Comparison of ENCODE assay signal across 24 cellular contexts in the genomic region with DNA sequence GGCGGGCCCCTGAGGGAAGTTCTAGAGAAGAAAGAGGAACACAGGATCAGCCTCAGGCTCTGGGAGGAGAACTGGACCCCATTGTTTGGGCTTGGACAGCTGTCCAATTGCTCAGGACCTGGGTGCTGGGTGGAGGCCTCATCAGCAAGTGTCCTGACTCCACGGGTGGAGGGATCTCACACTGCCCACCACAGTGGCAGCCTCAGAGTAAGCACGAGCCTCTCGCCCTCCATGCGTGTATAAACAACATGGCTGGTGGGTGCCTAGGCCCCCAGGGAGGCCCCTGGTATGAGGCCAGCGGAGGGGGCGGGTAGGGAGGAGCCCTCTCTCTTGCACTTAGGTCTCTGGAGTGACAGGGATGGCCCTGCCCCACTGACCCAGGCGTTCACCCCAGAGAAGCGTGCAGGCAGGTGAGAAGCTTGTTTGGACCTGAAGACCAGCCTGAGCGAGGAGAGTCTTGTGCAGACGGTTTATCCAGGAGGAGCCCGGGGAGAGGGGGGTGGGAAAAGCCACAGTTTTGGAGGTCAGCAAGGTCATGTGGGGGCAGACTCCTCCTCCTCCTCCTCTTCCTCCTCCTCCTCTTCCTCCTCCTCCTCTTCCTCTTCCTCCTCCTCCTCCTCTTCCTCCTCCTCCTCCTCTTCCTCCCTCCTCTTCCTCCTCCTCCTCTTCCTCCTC. TPM values are rescaled to one million over a fixed set of nuclear protein-coding genes. Genes with fewer than 3 reads are reported as not detected.
DNase-seq lines count a peak whose midpoint lies in the region; ATAC-seq, FAIRE-seq and TF ChIP-seq lines count a peak whose summit lies in the region.
"Had no signal": no experiment of that assay in that cellular context is flagged by ENCODE, and none has a peak within 500 bp of the region (broad histone marks: within the 10 kb centered on the region; RNA-seq: fewer than 3 reads in every experiment).

No MANE protein-coding gene starts in this region.

- CTCF ChIA-PET in K562 (lab: Yijun Ruan, JAX; ENCODE audit: low intra/inter-chr PET ratio) = no interaction called here

- in situ Hi-C loops in K562 (cut with MboI) = no loop called here

- peaks cover 0 to 3% of the 10 kb centered on the region in 2 donors for H3K4me1 Mint-ChIP-seq in stimulated activated naive B cell treated with anti-CD40 and anti-IgM and Interleukin-4, amounts not matched to agents 10 μg/mL and 1 μg/mL and 100 μg/mL, for 72 hours

- H3K4me3 ChIP-seq in K562 = no peak overlapping the region
- H3K4me3 ChIP-seq: Peyer's patch had no signal

- H3K36me3 Mint-ChIP-seq in stimulated activated naive B cell treated with anti-CD40 and anti-IgM and Interleukin-4, amounts not matched to agents 10 μg/mL and 1 μg/mL and 100 μg/mL, for 72 hours = peaks cover 2 to 3% of the 10 kb centered on the region in 2 donors

- peaks cover 0 to 7% of the 10 kb centered on the region in 2 donors for H3K9me3 Mint-ChIP-seq in stimulated activated naive B cell treated with anti-CD40 and anti-IgM and Interleukin-4, amounts not matched to agents 10 μg/mL and 1 μg/mL and 100 μg/mL, for 72 hours

- H3K4me3 Mint-ChIP-seq in stimulated activated naive B cell treated with anti-CD40 and anti-IgM and Interleukin-4, amounts not matched to agents 10 μg/mL and 1 μg/mL and 100 μg/mL, for 72 hours = no peak overlapping the region

- H3K4me2 ChIP-seq in K562 (ENCODE audit: insufficient read depth, low read length) = no peak overlapping the region

- no peak for FAIRE-seq in K562 (lab: Jason Lieb, UNC)
- FAIRE-seq: D721Med, G401.6 had no signal

- H3K9ac ChIP-seq in K562 (ENCODE audit: insufficient read depth in 1 of 2, low read depth in 2 of 2, low read length in 2 of 2) = no peak overlapping the region

- H2AFZ ChIP-seq in K562 (ENCODE audit: low read depth, low read length) = no peak overlapping the region

- peak overlapping the region; percentile 51 for H3K27ac Mint-ChIP-seq in stimulated activated naive B cell treated with anti-CD40 and anti-IgM and Interleukin-4, amounts not matched to agents 10 μg/mL and 1 μg/mL and 100 μg/mL, for 72 hours

- H4K20me1 ChIP-seq in K562 (replicated peaks; ENCODE audit: control insufficient read depth, insufficient read depth, low read length) = peaks cover 5% of the 10 kb centered on the region

- TF ChIP-seq RAD21 in K562 (CRISPR knock-in tag; conservative IDR thresholded peaks at IDR 0.05 in 1 of 2, IDR thresholded peaks at IDR 0.05 in 1 of 2) = no peak

- H3K9me1 ChIP-seq in K562 (ENCODE audit: control insufficient read depth, insufficient read depth, low read length) = peaks cover 4% of the 10 kb centered on the region

- no peaks in the 10 kb centered on the region for H3K79me2 ChIP-seq in K562 (ENCODE audit: control insufficient read depth, insufficient read depth, low read length)

- TF ChIP-seq CTCF in K562 (IDR thresholded peaks at IDR 0.05 in 2 of 3, conservative IDR thresholded peaks at IDR 0.05 in 1 of 3; ENCODE audit: insufficient read depth in 2 of 3, low read depth in 1 of 3, low read length in 3 of 3) = no peak

- intact Hi-C loops in Right ventricle myocardium superior (cut with DNase I) (no loop called here), left cardiac atrium (cut with DNase I) (no loop called here), K562 (cut with micrococcal nuclease) (no loop called here), left colon (cut with DNase I, micrococcal nuclease) (no loop called here)

- ATAC-seq in Right ventricle myocardium superior (ENCODE audit: poor library complexity) = no peak
- no peak for ATAC-seq in left cardiac atrium
- ATAC-seq in K562 = no peak
- ATAC-seq in stimulated activated naive B cell treated with anti-CD40 and anti-IgM and Interleukin-4, amounts not matched to agents 10 μg/mL and 1 μg/mL and 100 μg/mL, for 72 hours (replicated peaks) = peak in 1 of 2 donors; percentile 31
- no peak for ATAC-seq in left colon

- peaks cover 31 to 85% of the 10 kb centered on the region in 2 experiments for H3K27me3 ChIP-seq in K562 (ENCODE audit: control insufficient read depth in 2 of 2, insufficient read depth in 2 of 2, low read length in 2 of 2)
- H3K27me3 ChIP-seq: Peyer's patch had no signal

- H3K36me3 ChIP-seq in K562 (ENCODE audit: control insufficient read depth, insufficient read depth, low read length) = no peaks in the 10 kb centered on the region
- H3K36me3 ChIP-seq: Peyer's patch had no signal

- WGBS in K562 (ENCODE audit: insufficient coverage, low coverage, missing lambda C conversion rate) = 4% methylated on average over 7 of the region's 12 CpGs

- peaks cover 0 to 11% of the 10 kb centered on the region in 2 experiments; a peak in 3 of 5 replicates for H3K4me1 ChIP-seq in K562 (replicated peaks in 1 of 2; ENCODE audit: control insufficient read depth in 2 of 2, insufficient read depth in 2 of 2, low read length in 2 of 2)
- H3K4me1 ChIP-seq: Peyer's patch had no signal

- POLR2A ChIA-PET in K562 (lab: Yijun Ruan, JAX) = interaction anchor here (0.6 to 0.8 kb wide), 2 partner anchors 34 to 167 kb away, joined by 3 read pairs; a partner anchor contains a TSS

- TF ChIP-seq EP300 in K562 (IDR thresholded peaks at IDR 0.05; ENCODE audit: low read length) = no peak

- TF ChIP-seq POLR2A in K562 (conservative IDR thresholded peaks at IDR 0.05) = no peak

- H3K27me3 Mint-ChIP-seq in stimulated activated naive B cell treated with anti-CD40 and anti-IgM and Interleukin-4, amounts not matched to agents 10 μg/mL and 1 μg/mL and 100 μg/mL, for 72 hours = peaks cover 21 to 36% of the 10 kb centered on the region in 2 donors

- BruUV-seq in K562 (replicated peaks; lab: Mats Ljungman, UMichigan) = no TSS peak

- no peaks in the 10 kb centered on the region for H3K9me3 ChIP-seq in K562 (replicated peaks; ENCODE audit: control insufficient read depth, insufficient read depth, low read depth, low read length)
- H3K9me3 ChIP-seq: Peyer's patch had no signal

- no peak overlapping the region for H3K27ac ChIP-seq in K562 (ENCODE audit: extremely low read depth, low read depth, low read length)
- H3K27ac ChIP-seq: C4-2B, HL-60, Peyer's patch had no signal

- DNase-seq in Right ventricle myocardium superior (peak; percentile 13), left cardiac atrium (no peak), K562 (ENCODE audit: extremely low read depth in 1 of 4, low spot score in 3 of 4) (no peak), left kidney (ENCODE audit: low read depth, low spot score) (peak; percentile 34), occipital lobe (lab: John Stamatoyannopoulos, UW) (no peak), left colon (no peak)
- DNase-seq in stimulated activated naive B cell treated with anti-CD40 and anti-IgM and Interleukin-4, amounts not matched to agents 10 μg/mL and 1 μg/mL and 100 μg/mL, for 72 hours = no peak
- DNase-seq: ACHN; H7; IMR-90; NCI-H1436 treated with DMSO at 0.1 percent for 48 hours; NCI-H2029; NCI-H2171 treated with DMSO at 0.1 percent for 48 hours; NCI-H446; NCI-H526 treated with DMSO at 0.1 percent for 48 hours; NK-92 treated with Interleukin-12 subunit alpha and Interleukin-12 subunit beta, amount 100 ng/mL, for 24 hours; Peyer's patch; SHP77 treated with DMSO at 0.1 percent for 48 hours had no signal

TF ChIP-seq in K562, 482 proteins besides CTCF, POLR2A, EP300 and RAD21:
- no peak for TF ChIP-seq ZC3H11A (IDR thresholded peaks at IDR 0.05; ENCODE audit: low read depth, low read length)
- TF ChIP-seq ZNF263 (CRISPR knock-in tag; IDR thresholded peaks at IDR 0.05; ENCODE audit: borderline replicate concordance) = peak; percentile 98
- no peak for TF ChIP-seq ZNF717 (CRISPR knock-in tag; IDR thresholded peaks at IDR 0.05)

RNA-seq across cellular contexts. Expression of a gene that starts 41.9 kb away (rescaled TPM):
- total RNA-seq in Right ventricle myocardium superior (not detected), left cardiac atrium (not detected), K562 (2014; rRNA removed) (not detected in 2 replicates), K562 (2014; rRNA removed; fragmentation: Illumina TruSeq; extraction: Trizol) (not detected in 2 replicates), K562 (2015; rRNA removed; fragmentation: Illumina TruSeq; extraction: Trizol) (not detected in 2 replicates), K562 (2021) (not detected in 2 replicates), occipital lobe (not detected), left colon (not detected)
- not detected in 2 replicates for total RNA-seq in K562 (2011; cell fraction: chromatin; rRNA removed; ENCODE audit: low replicate concordance)
- not detected in 2 replicates for total RNA-seq in K562 (2011; cell fraction: nucleolus; rRNA removed)
- total RNA-seq in K562 (2011; cell fraction: nucleoplasm; rRNA removed) = not detected in 2 replicates
- polyA plus RNA-seq in K562 (2011; rRNA removed) (not detected in 2 replicates), K562 (2014; fragmentation: Illumina TruSeq; extraction: Trizol) (not detected in 2 replicates), K562 (2014; fragmentation: Nextera tagmentation; extraction: Ambion mirVana) (not detected), K562 (2014; rRNA removed) (not detected in 2 replicates)
- not detected in 2 replicates for polyA plus RNA-seq in K562 (2011; cell fraction: cytosol; rRNA removed)
- polyA plus RNA-seq in K562 (2011; cell fraction: nucleus; rRNA removed) = not detected in 2 replicates
- polyA plus RNA-seq in K562 (2012) = not detected in 2 replicates
- not detected in 2 replicates for polyA minus RNA-seq in K562 (2011; rRNA and poly(A)+ RNA removed)
- not detected in 2 replicates for polyA minus RNA-seq in K562 (2011; cell fraction: cytosol; rRNA and poly(A)+ RNA removed)
- polyA minus RNA-seq in K562 (2011; cell fraction: nucleus; rRNA and poly(A)+ RNA removed) = not detected in 2 replicates
- total RNA-seq: HT1080, IMR-90, MCF 10A, Peyer's patch had no signal
- polyA plus RNA-seq: IMR-90 had no signal

Comparison
In these comparisons a context has a peak if more than half of its experiments do, and no peak if none do; other contexts are left out.
1. DNase-seq: peak in Right ventricle myocardium superior (single experiment) and left kidney (single experiment); none in left cardiac atrium (single experiment), K562 (0 of 4), stimulated activated naive B cell treated with anti-CD40 and anti-IgM and Interleukin-4, amounts not matched to agents 10 μg/mL and 1 μg/mL and 100 μg/mL, for 72 hours (single experiment), occipital lobe (single experiment) and left colon (0 of 2).